ENCODE assay signal across 15 cellular contexts in genomic region chr11:72740060-72740424, GRCh38. TPM values are rescaled to one million over a fixed set of nuclear protein-coding genes. Genes with fewer than 3 reads are reported as not detected.
DNase-seq lines count a peak whose midpoint lies in the region; ATAC-seq and TF ChIP-seq lines count a peak whose summit lies in the region.
"Had no signal": no experiment of that assay in that cellular context is flagged by ENCODE, and none has a peak within 500 bp of the region (broad histone marks: within the 10 kb centered on the region; RNA-seq: fewer than 3 reads in every experiment).

No MANE protein-coding gene starts in this region.

- H3K4me1 Mint-ChIP-seq in T-helper 17 cell = peaks cover 63% of the 10 kb centered on the region

- H3K27me3 Mint-ChIP-seq in T-helper 17 cell = no peaks in the 10 kb centered on the region

- peaks cover 71% of the 10 kb centered on the region for H3K4me1 ChIP-seq in cardiac muscle cell (ENCODE audit: low read depth)
- H3K4me1 ChIP-seq in upper lobe of left lung = peaks cover 72 to 98% (median 95%) of the 10 kb centered on the region in 4 donors
- H3K4me1 ChIP-seq in neuronal stem cell (ENCODE audit: control insufficient read depth in 2 of 2, insufficient read depth in 1 of 2, low read depth in 1 of 2, low read length in 2 of 2) = peaks cover 10 to 14% of the 10 kb centered on the region in 2 donors

- H4K91ac ChIP-seq in neuronal stem cell (ENCODE audit: low read depth, low read length, poor library complexity) = no peak overlapping the region

- H3K4me3 ChIP-seq in cardiac muscle cell = no peak overlapping the region
- H3K4me3 ChIP-seq in upper lobe of left lung = no peak overlapping the region
- no peak overlapping the region for H3K4me3 ChIP-seq in neuronal stem cell (ENCODE audit: low read length in 2 of 2)

- H3K36me3 ChIP-seq in cardiac muscle cell (no peaks in the 10 kb centered on the region), upper lobe of left lung (no peaks in the 10 kb centered on the region), neuronal stem cell (replicated peaks in 1 of 2; ENCODE audit: control insufficient read depth in 2 of 2, insufficient read depth in 2 of 2, low read length in 2 of 2) (no peaks in the 10 kb centered on the region)

- no peak overlapping the region for H2BK12ac ChIP-seq in neuronal stem cell (ENCODE audit: low read length)

- TF ChIP-seq EP300 in upper lobe of left lung (IDR thresholded peaks at IDR 0.05) = no peak

- H3K23ac ChIP-seq in neuronal stem cell (ENCODE audit: low read depth, low read length, poor library complexity) = no peak overlapping the region

- TF ChIP-seq POLR2A in upper lobe of left lung (IDR thresholded peaks at IDR 0.05) = no peak

- H2BK120ac ChIP-seq in neuronal stem cell (ENCODE audit: low read depth, low read length) = no peak overlapping the region

- peak overlapping the region; percentile 97 for H3K27ac Mint-ChIP-seq in T-helper 17 cell

- ATAC-seq in Right ventricle myocardium superior (ENCODE audit: poor library complexity) (no peak), T-helper 17 cell (no peak), upper lobe of left lung (ENCODE audit: low FRiP score in 2 of 2) (no peak)

- H3K27me3 ChIP-seq in cardiac muscle cell = no peaks in the 10 kb centered on the region
- H3K27me3 ChIP-seq in upper lobe of left lung = no peaks in the 10 kb centered on the region
- H3K27me3 ChIP-seq in neuronal stem cell (ENCODE audit: control insufficient read depth in 3 of 3, insufficient read depth in 3 of 3, low read depth in 1 of 3, low read length in 3 of 3) = no peaks in the 10 kb centered on the region

- no peaks in the 10 kb centered on the region for H3K9me3 ChIP-seq in cardiac muscle cell (ENCODE audit: low read depth)
- no peaks in the 10 kb centered on the region for H3K9me3 ChIP-seq in T-helper 17 cell (ENCODE audit: control insufficient read depth, low read length, poor library complexity, severe bottlenecking)
- no peaks in the 10 kb centered on the region for H3K9me3 ChIP-seq in upper lobe of left lung
- no peaks in the 10 kb centered on the region for H3K9me3 ChIP-seq in neuronal stem cell (replicated peaks in 1 of 2; ENCODE audit: control insufficient read depth in 2 of 2, insufficient read depth in 1 of 2, low read depth in 1 of 2, low read length in 2 of 2)

- intact Hi-C loops in Right ventricle myocardium superior (cut with DNase I) = no loop called here

- H3K18ac ChIP-seq in neuronal stem cell (ENCODE audit: low read length) = no peak overlapping the region

- H3K27ac ChIP-seq in cardiac muscle cell (peak overlapping the region; percentile 88), upper lobe of left lung (peak overlapping the region; percentile 87 to 93 (median 92)), neuronal stem cell (replicated peaks; ENCODE audit: low read length) (no peak overlapping the region)

- no peaks in the 10 kb centered on the region for H3K36me3 Mint-ChIP-seq in T-helper 17 cell (ENCODE audit: low read depth)

- no peak overlapping the region for H3K4me3 Mint-ChIP-seq in T-helper 17 cell

- H2BK15ac ChIP-seq in neuronal stem cell (ENCODE audit: low read length) = no peak overlapping the region

- peaks cover 7% of the 10 kb centered on the region for H3K79me1 ChIP-seq in neuronal stem cell (ENCODE audit: low read depth, low read length)

- no peak overlapping the region for H4K8ac ChIP-seq in neuronal stem cell (ENCODE audit: low read depth, low read length)

- 81% methylated on average over 2 of the region's 2 CpGs for WGBS in upper lobe of left lung, 2 donors
- no CpG with 5 or more reads among the region's 2 CpGs for WGBS in neuronal stem cell (ENCODE audit: extremely low coverage in 2 of 2, insufficient read length in 2 of 2, insufficient replicate concordance in 1 of 2), 2 donors

- H3K14ac ChIP-seq in neuronal stem cell (ENCODE audit: low read length) = no peak overlapping the region

- no peak overlapping the region for H2BK5ac ChIP-seq in neuronal stem cell (ENCODE audit: low read length)

- no peak for TF ChIP-seq CTCF in cardiac muscle cell (IDR thresholded peaks at IDR 0.05; ENCODE audit: low read depth, low read length)
- TF ChIP-seq CTCF in upper lobe of left lung (IDR thresholded peaks at IDR 0.05) = no peak

- no peak overlapping the region for H3K4me2 ChIP-seq in neuronal stem cell (ENCODE audit: insufficient read depth, low read length, poor library complexity, severe bottlenecking)

- H2AK5ac ChIP-seq in neuronal stem cell (ENCODE audit: low read depth, low read length) = no peak overlapping the region

- H3K4ac ChIP-seq in neuronal stem cell (ENCODE audit: low read length) = no peak overlapping the region

- no peak overlapping the region for H3K9ac ChIP-seq in neuronal stem cell (ENCODE audit: low read depth, low read length, poor library complexity)

- H2AFZ ChIP-seq in neuronal stem cell (ENCODE audit: low read length) = no peak overlapping the region

- DNase-seq in cardiac muscle cell (ENCODE audit: low read depth in 1 of 2, low spot score in 1 of 2) (no peak), Right ventricle myocardium superior (no peak), T-helper 17 cell (no peak), germinal center (ENCODE audit: low spot score) (peak; percentile 49), upper lobe of left lung (peak in 1 of 2 donors; percentile 19), NCI-H1930 (lab: John Stamatoyannopoulos, UW) (no peak), activated gamma-delta T cell treated with Interleukin-2 at 50 U/mL for 16 hours (no peak), neuronal stem cell (ENCODE audit: low spot score) (no peak)
- DNase-seq: amniotic stem cell, dermis blood vessel endothelial cell, foreskin melanocyte, islet precursor cell, MM.1S, NCI-H446, SHP77 treated with DMSO at 0.1 percent for 48 hours had no signal

RNA-seq across cellular contexts. Expression of gene ARAP1, which starts 12.2 kb away (rescaled TPM):
- total RNA-seq in cardiac muscle cell (134 and 200 TPM in 2 replicates), Right ventricle myocardium superior (58.0 TPM), T-helper 17 cell (100 to 1,000 TPM in 1 of 2 donors, 10 to 100 TPM in 1; 93.3 to 108 TPM), upper lobe of left lung (1,000 to 10,000 TPM in 1 of 6 donors, 100 to 1,000 TPM in 5; 217 to 1,154 (median 269) TPM)
- 41.5 and 54.6 TPM in 2 replicates for polyA plus RNA-seq in cardiac muscle cell
- 15.2 TPM for polyA plus RNA-seq in neuronal stem cell (2013, experiment 1 of 2)
- polyA plus RNA-seq in neuronal stem cell (2013, experiment 2 of 2) = 15.9 TPM

RNA-seq across cellular contexts. Expression of gene STARD10, which starts 53.8 kb away (rescaled TPM):
- total RNA-seq in cardiac muscle cell (66.2 and 101 TPM in 2 replicates), Right ventricle myocardium superior (117 TPM), T-helper 17 cell (10 to 100 TPM; 12.9 to 17.7 TPM), upper lobe of left lung (100 to 1,000 TPM in 5 of 6 donors, 10 to 100 TPM in 1; 93.2 to 227 (median 151) TPM)
- polyA plus RNA-seq in cardiac muscle cell = 91.4 and 139 TPM in 2 replicates
- 19.9 TPM for polyA plus RNA-seq in neuronal stem cell (2013, experiment 1 of 2)
- 17.9 TPM for polyA plus RNA-seq in neuronal stem cell (2013, experiment 2 of 2)
